In genomic region chr6:136501081-136501480, GRCh38 we compare ENCODE assay signal across 1 cellular context.
TF ChIP-seq lines count a peak whose summit lies in the region.

No MANE protein-coding gene starts in this region.

TF ChIP-seq in GM23338, 12 proteins besides CTCF, POLR2A, EP300 and RAD21 (continued from another document):
- no peak for TF ChIP-seq REST (IDR thresholded peaks at IDR 0.05; ENCODE audit: unreplicated experiment)
- TF ChIP-seq ZNF462 (CRISPR knock-in tag; IDR thresholded peaks at IDR 0.05): no peak
- TF ChIP-seq EZH2phosphoT487 (IDR thresholded peaks at IDR 0.05; ENCODE audit: unreplicated experiment): no peak
- no peak for TF ChIP-seq NANOG (IDR thresholded peaks at IDR 0.05; ENCODE audit: borderline replicate concordance)
- TF ChIP-seq CREB1 (CRISPR knock-in tag; IDR thresholded peaks at IDR 0.05; ENCODE audit: low read depth): no peak
- no peak for TF ChIP-seq ETS1 (IDR thresholded peaks at IDR 0.05)
TF ChIP-seq in GM23338: peak in this region for 0.
